8 cellular contexts compared by ENCODE assay signal in genomic region chr7:151008143-151008510, GRCh38. TPM values are rescaled to one million over a fixed set of nuclear protein-coding genes. Genes with fewer than 3 reads are reported as not detected.
DNase-seq lines count a peak whose midpoint lies in the region; ATAC-seq and TF ChIP-seq lines count a peak whose summit lies in the region.

No MANE protein-coding gene starts in this region.

- H3K9me3 Mint-ChIP-seq in activated T-helper 17 cell treated with anti-CD3 and anti-CD28 coated beads, Interleukin-2, amount 50 U/mL, for 72 hours: peaks cover 3% of the 10 kb centered on the region

- peaks cover 37% of the 10 kb centered on the region for H3K4me1 Mint-ChIP-seq in activated T-helper 17 cell treated with anti-CD3 and anti-CD28 coated beads, Interleukin-2, amount 50 U/mL, for 72 hours

- H3K27me3 ChIP-seq in upper lobe of right lung: no peaks in the 10 kb centered on the region

- peak overlapping the region; percentile 85 for H3K27ac Mint-ChIP-seq in activated T-helper 17 cell treated with anti-CD3 and anti-CD28 coated beads, Interleukin-2, amount 50 U/mL, for 72 hours

- H3K4me3 Mint-ChIP-seq in activated T-helper 17 cell treated with anti-CD3 and anti-CD28 coated beads, Interleukin-2, amount 50 U/mL, for 72 hours: peak overlapping the region; percentile 87

- H3K4me1 ChIP-seq in upper lobe of right lung: peaks cover 19% of the 10 kb centered on the region

- H3K27me3 Mint-ChIP-seq in activated T-helper 17 cell treated with anti-CD3 and anti-CD28 coated beads, Interleukin-2, amount 50 U/mL, for 72 hours: no peaks in the 10 kb centered on the region

- peak overlapping the region; percentile 24 for H3K4me3 ChIP-seq in upper lobe of right lung

- H3K27ac ChIP-seq in upper lobe of right lung: no peak overlapping the region

- H3K36me3 Mint-ChIP-seq in activated T-helper 17 cell treated with anti-CD3 and anti-CD28 coated beads, Interleukin-2, amount 50 U/mL, for 72 hours (ENCODE audit: low read depth): peaks cover 4% of the 10 kb centered on the region

- TF ChIP-seq CTCF in upper lobe of right lung (IDR thresholded peaks at IDR 0.05): no peak

- no peaks in the 10 kb centered on the region for H3K9me3 ChIP-seq in upper lobe of right lung

- ATAC-seq in Right ventricle myocardium superior (ENCODE audit: poor library complexity) (peak; percentile 40), upper lobe of right lung (no peak), HG03025 (IDR thresholded peaks at IDR 0.05; ENCODE audit: low FRiP score, unreplicated experiment) (no peak), GM18519 (IDR thresholded peaks at IDR 0.05; ENCODE audit: low FRiP score, unreplicated experiment) (no peak)
- ATAC-seq in activated T-helper 17 cell treated with anti-CD3 and anti-CD28 coated beads, Interleukin-2, amount 50 U/mL, for 72 hours (replicated peaks): peak; percentile 51

- DNase-seq in Right ventricle myocardium superior: no peak
- DNase-seq in cardiac septum (ENCODE audit: low spot score): no peak
- DNase-seq in islet precursor cell: peak; percentile 54
- no peak for DNase-seq in upper lobe of right lung
- no peak for DNase-seq in occipital lobe (lab: John Stamatoyannopoulos, UW)

- intact Hi-C loops in Right ventricle myocardium superior (cut with DNase I) (no loop called here), cardiac septum (cut with DNase I) (no loop called here), upper lobe of right lung (cut with DNase I) (no loop called here)

- no peaks in the 10 kb centered on the region for H3K36me3 ChIP-seq in upper lobe of right lung

RNA-seq across cellular contexts. Expression of gene ATG9B, which starts 16.2 kb away (rescaled TPM):
- not detected for total RNA-seq in Right ventricle myocardium superior
- 0.13 TPM for total RNA-seq in cardiac septum
- total RNA-seq in activated T-helper 17 cell treated with anti-CD3 and anti-CD28 coated beads, Interleukin-2, amount 50 U/mL, for 72 hours: 10 to 100 TPM in 1 of 2 donors, 1 to 10 TPM in 1; 2.9 to 18.2 TPM
- 0.17 TPM for total RNA-seq in upper lobe of right lung
- total RNA-seq in occipital lobe: 1.9 TPM

RNA-seq across cellular contexts. Expression of gene NOS3, which starts 17.3 kb away (rescaled TPM):
- total RNA-seq in Right ventricle myocardium superior (10.0 TPM), cardiac septum (26.5 TPM), upper lobe of right lung (42.9 TPM), occipital lobe (0.78 TPM)
- 10 to 100 TPM in 1 of 2 donors, 1 to 10 TPM in 1; 8.0 to 12.1 TPM for total RNA-seq in activated T-helper 17 cell treated with anti-CD3 and anti-CD28 coated beads, Interleukin-2, amount 50 U/mL, for 72 hours

RNA-seq across cellular contexts. Expression of gene ABCB8, which starts 20.1 kb away (rescaled TPM):
- total RNA-seq in Right ventricle myocardium superior (24.6 TPM), cardiac septum (28.5 TPM), upper lobe of right lung (40.6 TPM), occipital lobe (24.3 TPM)
- total RNA-seq in activated T-helper 17 cell treated with anti-CD3 and anti-CD28 coated beads, Interleukin-2, amount 50 U/mL, for 72 hours: 10 to 100 TPM; 36.4 to 52.0 TPM

RNA-seq across cellular contexts. Expression of gene KCNH2, which starts 30.0 kb away (rescaled TPM):
- 88.9 TPM for total RNA-seq in Right ventricle myocardium superior
- 61.9 TPM for total RNA-seq in cardiac septum
- total RNA-seq in activated T-helper 17 cell treated with anti-CD3 and anti-CD28 coated beads, Interleukin-2, amount 50 U/mL, for 72 hours: under 1 TPM; 0.32 to 0.77 TPM
- 3.6 TPM for total RNA-seq in upper lobe of right lung
- total RNA-seq in occipital lobe: 8.0 TPM

RNA-seq across cellular contexts. Expression of gene ASIC3, which starts 40.2 kb away (rescaled TPM):
- total RNA-seq in Right ventricle myocardium superior (6.5 TPM), cardiac septum (5.2 TPM), upper lobe of right lung (2.6 TPM), occipital lobe (0.62 TPM)
- total RNA-seq in activated T-helper 17 cell treated with anti-CD3 and anti-CD28 coated beads, Interleukin-2, amount 50 U/mL, for 72 hours: 1 to 10 TPM; 9.0 to 9.7 TPM

Comparison
In these comparisons a context has a peak if more than half of its experiments do, and no peak if none do; other contexts are left out.
1. ATAC-seq: peak in Right ventricle myocardium superior (single experiment) and activated T-helper 17 cell treated with anti-CD3 and anti-CD28 coated beads, Interleukin-2, amount 50 U/mL, for 72 hours (single experiment); none in upper lobe of right lung (single experiment), HG03025 (single experiment) and GM18519 (single experiment).